10 cellular contexts compared by ENCODE assay signal in genomic region chr6:111711476-111711875, GRCh38.
A peak's percentile ranks its signal among the peaks of the same experiment; 100 is the strongest.
DNase-seq lines count a peak whose midpoint lies in the region; ATAC-seq and TF ChIP-seq lines count a peak whose summit lies in the region.
"Had no signal": no experiment of that assay in that cellular context is flagged by ENCODE, and none has a peak within 500 bp of the region (broad histone marks: within the 10 kb centered on the region; RNA-seq: fewer than 3 reads in every experiment).

No MANE protein-coding gene starts in this region.

- DNase-seq in NCI-H2081 (lab: John Stamatoyannopoulos, UW) (peak; percentile 30 to 41), NCI-H2081 treated with DMSO at 0.1 percent for 48 hours (lab: John Stamatoyannopoulos, UW) (no peak), SK-N-MC (ENCODE audit: low read depth, low spot score) (no peak), right cardiac atrium (peak; percentile 65 to 80 (median 79)), spleen (no peak), RWPE1 (ENCODE audit: low spot score) (no peak), hepatic stellate cell (ENCODE audit: low spot score) (no peak)
- DNase-seq in stimulated activated CD4-positive, alpha-beta T cell treated with anti-CD3 and anti-CD28 coated beads, Interleukin-2, amount 100 ng/mL, for 24 hours = no peak

- POLR2A ChIA-PET in RWPE1 (lab: Yijun Ruan, JAX; ENCODE audit: low non-redundant PET) = no interaction called here

- H3K27me3 ChIP-seq in right cardiac atrium (ENCODE audit: control insufficient read depth, insufficient read depth) = no peaks in the 10 kb centered on the region
- H3K27me3 ChIP-seq in spleen (replicated peaks in 1 of 7) = no peaks in the 10 kb centered on the region
- H3K27me3 ChIP-seq: thyroid gland had no signal

- no peak overlapping the region for H3K4me3 ChIP-seq in SK-N-MC
- H3K4me3 ChIP-seq in right cardiac atrium (ENCODE audit: low read length) = no peak overlapping the region
- no peak overlapping the region for H3K4me3 ChIP-seq in spleen
- H3K4me3 ChIP-seq: A549, thyroid gland had no signal

- H3K4me1 ChIP-seq in right cardiac atrium (ENCODE audit: control insufficient read depth, insufficient read depth, low read length) (peaks cover 9% of the 10 kb centered on the region), spleen (peaks cover 9 to 73% (median 28%) of the 10 kb centered on the region in 6 donors)

- peak overlapping the region; percentile 35 for H3K9ac ChIP-seq in SK-N-MC (ENCODE audit: insufficient read length)

- H3K9me3 ChIP-seq in SK-N-MC (ENCODE audit: low read depth, low read length) (no peaks in the 10 kb centered on the region), right cardiac atrium (ENCODE audit: control insufficient read depth, low read length) (no peaks in the 10 kb centered on the region), spleen (no peaks in the 10 kb centered on the region)
- H3K9me3 ChIP-seq: A549, thyroid gland had no signal

- peak; percentile 86 to 87 for ATAC-seq in right cardiac atrium
- ATAC-seq: A549 had no signal

- TF ChIP-seq POLR2A in spleen (IDR thresholded peaks at IDR 0.05) = no peak

- WGBS in right cardiac atrium = 37% methylated on average over 7 of the region's 7 CpGs
- 62 to 72% (median 70%) methylated on average over 6 to 7 of the region's 7 CpGs for WGBS in spleen, 5 donors

- H3K27ac ChIP-seq in SK-N-MC = peak overlapping the region; percentile 89
- H3K27ac ChIP-seq in right cardiac atrium (ENCODE audit: low read length) = peak overlapping the region; percentile 21
- peak overlapping the region in 7 of 8 donors; percentile 3 to 71 (median 56) for H3K27ac ChIP-seq in spleen
- no peak overlapping the region for H3K27ac ChIP-seq in RWPE1
- H3K27ac ChIP-seq: A549 had no signal

- TF ChIP-seq CTCF in spleen (IDR thresholded peaks at IDR 0.05 in 8 of 11, conservative IDR thresholded peaks at IDR 0.05 in 3 of 11) (peak in 1 of 11 experiments; percentile 10), RWPE1 (conservative IDR thresholded peaks at IDR 0.05; ENCODE audit: low read depth) (no peak)

- peaks cover 56% of the 10 kb centered on the region for H3K36me3 ChIP-seq in SK-N-MC (ENCODE audit: insufficient read depth, low read length)
- peaks cover 0 to 79% (median 26%) of the 10 kb centered on the region in 6 donors for H3K36me3 ChIP-seq in spleen

- intact Hi-C loops in right cardiac atrium (cut with DNase I) (loop anchor here in 3 of 4 donors (2.0 to 10.0 kb wide), 4 partner anchors 63 to 333 kb away; no protein-coding TSS in a partner anchor), spleen (cut with DNase I; ENCODE audit: low total_unique reads) (loop anchor here (2.0 to 5.0 kb wide), 2 partner anchors 287 to 331 kb away; no protein-coding TSS in a partner anchor)

- CTCF ChIA-PET in RWPE1 (lab: Yijun Ruan, JAX) = no interaction called here

Comparison
In these comparisons a context has a peak if more than half of its experiments do, and no peak if none do; other contexts are left out.
1. DNase-seq: peak in NCI-H2081 (2 of 2) and right cardiac atrium (3 of 3); none in NCI-H2081 treated with DMSO at 0.1 percent for 48 hours (single experiment), SK-N-MC (single experiment), spleen (single experiment), RWPE1 (single experiment), stimulated activated CD4-positive, alpha-beta T cell treated with anti-CD3 and anti-CD28 coated beads, Interleukin-2, amount 100 ng/mL, for 24 hours (0 of 2) and hepatic stellate cell (single experiment).